In the genomic region with DNA sequence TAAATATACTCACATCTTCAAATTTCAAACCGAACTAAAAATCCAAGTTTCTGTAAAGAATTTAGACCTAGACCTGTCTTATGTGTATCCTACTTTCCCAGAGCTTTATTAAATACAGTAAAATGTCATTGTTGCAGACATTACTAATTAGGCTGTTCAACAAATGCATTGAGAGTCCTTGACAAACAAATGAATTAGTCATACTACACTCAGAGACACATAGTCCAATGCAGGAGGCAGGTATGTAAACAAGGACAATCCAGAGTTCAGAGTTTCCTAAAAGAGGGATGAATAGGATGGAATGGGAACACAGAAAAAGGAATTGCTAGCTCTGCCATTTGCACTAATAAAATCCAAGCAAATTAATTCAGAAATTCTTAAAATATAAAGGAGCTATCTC, we compare ENCODE assay signal across 12 cellular contexts. TPM values are rescaled to one million over a fixed set of nuclear protein-coding genes. Genes with fewer than 3 reads are reported as not detected.
DNase-seq lines count a peak whose midpoint lies in the region; ATAC-seq, FAIRE-seq and TF ChIP-seq lines count a peak whose summit lies in the region.
"Had no signal": no experiment of that assay in that cellular context is flagged by ENCODE, and none has a peak within 500 bp of the region (broad histone marks: within the 10 kb centered on the region; RNA-seq: fewer than 3 reads in every experiment).

No MANE protein-coding gene starts in this region.

- TF ChIP-seq CTCF in 22Rv1 (IDR thresholded peaks at IDR 0.05), result no peak
- TF ChIP-seq CTCF in liver (IDR thresholded peaks at IDR 0.05; ENCODE audit: low read depth, low read length, missing input control), result no peak
- TF ChIP-seq CTCF in mucosa of descending colon (IDR thresholded peaks at IDR 0.05), result no peak
- no peak for TF ChIP-seq CTCF in vagina (IDR thresholded peaks at IDR 0.05)

- peak; percentile 53 to 54 for TF ChIP-seq RAD21 in liver (IDR thresholded peaks at IDR 0.05)

- H3K27me3 ChIP-seq in liver (ENCODE audit: control insufficient read depth in 4 of 4, insufficient read depth in 4 of 4, low read length in 3 of 4) (no peaks in the 10 kb centered on the region), vagina (no peaks in the 10 kb centered on the region)

- no peak for ATAC-seq in GM21786 (IDR thresholded peaks at IDR 0.05; ENCODE audit: unreplicated experiment)
- ATAC-seq in GM19452 (IDR thresholded peaks at IDR 0.05; ENCODE audit: unreplicated experiment), result no peak
- no peak for ATAC-seq in mucosa of descending colon

- 65% methylated on average over 1 of the region's 1 CpG for WGBS in liver

- no peaks in the 10 kb centered on the region for H3K36me3 ChIP-seq in liver (ENCODE audit: control insufficient read depth in 4 of 4, insufficient read depth in 3 of 4, low read depth in 1 of 4, low read length in 3 of 4)
- no peaks in the 10 kb centered on the region for H3K36me3 ChIP-seq in mucosa of descending colon (ENCODE audit: low read depth)
- no peaks in the 10 kb centered on the region for H3K36me3 ChIP-seq in vagina

- H3K9me3 ChIP-seq in liver (ENCODE audit: control insufficient read depth in 4 of 4, low read length in 3 of 4), result no peaks in the 10 kb centered on the region
- no peaks in the 10 kb centered on the region for H3K9me3 ChIP-seq in mucosa of descending colon
- H3K9me3 ChIP-seq in vagina, result no peaks in the 10 kb centered on the region

- no peak for DNase-seq in H54 (ENCODE audit: insufficient read length, low spot score)
- peak; percentile 16 for DNase-seq in RKO (ENCODE audit: low spot score)
- DNase-seq in mucosa of descending colon, result no peak
- DNase-seq in vagina (ENCODE audit: extremely low spot score in 2 of 2), result no peak
- DNase-seq: activated CD4-positive, alpha-beta T cell treated with anti-CD3 and anti-CD28 coated beads for 4 hours; activated naive CD4-positive, alpha-beta T cell treated with anti-CD3 and anti-CD28 coated beads for 36 hours; effector CD4-positive, alpha-beta T cell had no signal

- TF ChIP-seq POLR2A in H54 (IDR thresholded peaks at IDR 0.05; ENCODE audit: low read depth, low read length) (no peak), vagina (IDR thresholded peaks at IDR 0.05) (no peak)

- H3K9ac ChIP-seq in liver (ENCODE audit: low read depth in 1 of 2, low read length in 2 of 2), result peak overlapping the region in 1 of 2 donors; percentile 96
- H3K9ac ChIP-seq: parathyroid adenoma had no signal

- H3K27ac ChIP-seq in 22Rv1 (peak overlapping the region; percentile 96), liver (ENCODE audit: low read depth in 1 of 2, low read length in 2 of 2) (peak overlapping the region; percentile 99 to 100), vagina (no peak overlapping the region)

- peaks cover 0 to 25% (median 17%) of the 10 kb centered on the region in 4 donors for H3K4me1 ChIP-seq in liver (ENCODE audit: control insufficient read depth in 4 of 4, insufficient read depth in 4 of 4, low read length in 3 of 4)
- H3K4me1 ChIP-seq in mucosa of descending colon (ENCODE audit: low read depth), result peaks cover 8% of the 10 kb centered on the region
- peaks cover 25% of the 10 kb centered on the region for H3K4me1 ChIP-seq in vagina

- peak; percentile 20 for FAIRE-seq in H54 (lab: Jason Lieb, UNC)

- H3K4me3 ChIP-seq in liver (ENCODE audit: low read depth in 1 of 3, low read length in 3 of 3) (peak overlapping the region in 1 of 3 donors; percentile 90), mucosa of descending colon (no peak overlapping the region), vagina (no peak overlapping the region)

- intact Hi-C loops in mucosa of descending colon (cut with DNase I, micrococcal nuclease) (loop anchor here (5.0 to 10.0 kb wide), 3 partner anchors 66 to 104 kb away; a partner anchor contains a TSS), vagina (cut with DNase I) (loop anchor here (10.0 kb wide), 1 partner anchor 69 kb away; no protein-coding TSS in a partner anchor)

TF ChIP-seq in liver, 16 proteins besides CTCF, POLR2A, EP300 and RAD21:
- TF ChIP-seq, protein P1, sequence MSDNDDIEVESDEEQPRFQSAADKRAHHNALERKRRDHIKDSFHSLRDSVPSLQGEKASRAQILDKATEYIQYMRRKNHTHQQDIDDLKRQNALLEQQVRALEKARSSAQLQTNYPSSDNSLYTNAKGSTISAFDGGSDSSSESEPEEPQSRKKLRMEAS (IDR thresholded peaks at IDR 0.05), result no peak
- TF ChIP-seq FOXA2 (IDR thresholded peaks at IDR 0.05), result peak; percentile 99
- peak; percentile 93 to 97 for TF ChIP-seq JUND (IDR thresholded peaks at IDR 0.05)
- TF ChIP-seq, protein P2, sequence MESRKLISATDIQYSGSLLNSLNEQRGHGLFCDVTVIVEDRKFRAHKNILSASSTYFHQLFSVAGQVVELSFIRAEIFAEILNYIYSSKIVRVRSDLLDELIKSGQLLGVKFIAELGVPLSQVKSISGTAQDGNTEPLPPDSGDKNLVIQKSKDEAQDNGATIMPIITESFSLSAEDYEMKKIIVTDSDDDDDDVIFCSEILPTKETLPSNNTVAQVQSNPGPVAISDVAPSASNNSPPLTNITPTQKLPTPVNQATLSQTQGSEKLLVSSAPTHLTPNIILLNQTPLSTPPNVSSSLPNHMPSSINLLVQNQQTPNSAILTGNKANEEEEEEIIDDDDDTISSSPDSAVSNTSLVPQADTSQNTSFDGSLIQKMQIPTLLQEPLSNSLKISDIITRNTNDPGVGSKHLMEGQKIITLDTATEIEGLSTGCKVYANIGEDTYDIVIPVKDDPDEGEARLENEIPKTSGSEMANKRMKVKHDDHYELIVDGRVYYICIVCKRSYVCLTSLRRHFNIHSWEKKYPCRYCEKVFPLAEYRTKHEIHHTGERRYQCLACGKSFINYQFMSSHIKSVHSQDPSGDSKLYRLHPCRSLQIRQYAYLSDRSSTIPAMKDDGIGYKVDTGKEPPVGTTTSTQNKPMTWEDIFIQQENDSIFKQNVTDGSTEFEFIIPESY (IDR thresholded peaks at IDR 0.05), result no peak
- TF ChIP-seq YY1 (IDR thresholded peaks at IDR 0.05), result peak; percentile 71
- peak; percentile 98 for TF ChIP-seq FOXA1 (IDR thresholded peaks at IDR 0.05)
- TF ChIP-seq, protein P3, sequence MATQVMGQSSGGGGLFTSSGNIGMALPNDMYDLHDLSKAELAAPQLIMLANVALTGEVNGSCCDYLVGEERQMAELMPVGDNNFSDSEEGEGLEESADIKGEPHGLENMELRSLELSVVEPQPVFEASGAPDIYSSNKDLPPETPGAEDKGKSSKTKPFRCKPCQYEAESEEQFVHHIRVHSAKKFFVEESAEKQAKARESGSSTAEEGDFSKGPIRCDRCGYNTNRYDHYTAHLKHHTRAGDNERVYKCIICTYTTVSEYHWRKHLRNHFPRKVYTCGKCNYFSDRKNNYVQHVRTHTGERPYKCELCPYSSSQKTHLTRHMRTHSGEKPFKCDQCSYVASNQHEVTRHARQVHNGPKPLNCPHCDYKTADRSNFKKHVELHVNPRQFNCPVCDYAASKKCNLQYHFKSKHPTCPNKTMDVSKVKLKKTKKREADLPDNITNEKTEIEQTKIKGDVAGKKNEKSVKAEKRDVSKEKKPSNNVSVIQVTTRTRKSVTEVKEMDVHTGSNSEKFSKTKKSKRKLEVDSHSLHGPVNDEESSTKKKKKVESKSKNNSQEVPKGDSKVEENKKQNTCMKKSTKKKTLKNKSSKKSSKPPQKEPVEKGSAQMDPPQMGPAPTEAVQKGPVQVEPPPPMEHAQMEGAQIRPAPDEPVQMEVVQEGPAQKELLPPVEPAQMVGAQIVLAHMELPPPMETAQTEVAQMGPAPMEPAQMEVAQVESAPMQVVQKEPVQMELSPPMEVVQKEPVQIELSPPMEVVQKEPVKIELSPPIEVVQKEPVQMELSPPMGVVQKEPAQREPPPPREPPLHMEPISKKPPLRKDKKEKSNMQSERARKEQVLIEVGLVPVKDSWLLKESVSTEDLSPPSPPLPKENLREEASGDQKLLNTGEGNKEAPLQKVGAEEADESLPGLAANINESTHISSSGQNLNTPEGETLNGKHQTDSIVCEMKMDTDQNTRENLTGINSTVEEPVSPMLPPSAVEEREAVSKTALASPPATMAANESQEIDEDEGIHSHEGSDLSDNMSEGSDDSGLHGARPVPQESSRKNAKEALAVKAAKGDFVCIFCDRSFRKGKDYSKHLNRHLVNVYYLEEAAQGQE (IDR thresholded peaks at IDR 0.05), result peak; percentile 71
- TF ChIP-seq RXRA (IDR thresholded peaks at IDR 0.05), result peak; percentile 42 to 60
- TF ChIP-seq, protein P4, sequence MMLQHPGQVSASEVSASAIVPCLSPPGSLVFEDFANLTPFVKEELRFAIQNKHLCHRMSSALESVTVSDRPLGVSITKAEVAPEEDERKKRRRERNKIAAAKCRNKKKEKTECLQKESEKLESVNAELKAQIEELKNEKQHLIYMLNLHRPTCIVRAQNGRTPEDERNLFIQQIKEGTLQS (IDR thresholded peaks at IDR 0.05), result peak; percentile 94
- peak; percentile 79 for TF ChIP-seq HNF4G (IDR thresholded peaks at IDR 0.05)
- peak; percentile 96 to 98 for TF ChIP-seq HNF4A (conservative IDR thresholded peaks at IDR 0.05)
- peak in 1 of 2 donors; percentile 25 for TF ChIP-seq GABPA (IDR thresholded peaks at IDR 0.05 in 1 of 2, conservative IDR thresholded peaks at IDR 0.05 in 1 of 2)
- TF ChIP-seq EGR1 (IDR thresholded peaks at IDR 0.05; ENCODE audit: low read depth in 2 of 2), result peak in 1 of 2 donors; percentile 20
- TF ChIP-seq SP1 (IDR thresholded peaks at IDR 0.05), result peak; percentile 85
- no peak for TF ChIP-seq TAF1 (conservative IDR thresholded peaks at IDR 0.05)
- no peak for TF ChIP-seq NR2F2 (IDR thresholded peaks at IDR 0.05)

RNA-seq across cellular contexts. Expression of a gene that starts 1.6 kb away (rescaled TPM):
- total RNA-seq in liver (10 to 100 TPM; 26.1 to 44.8 TPM), mucosa of descending colon (10 to 100 TPM; 49.3 to 61.1 (median 55.0) TPM), vagina (26.3 TPM)
- 10 to 100 TPM in 1 of 2 donors, 1 to 10 TPM in 1; 7.2 to 18.4 TPM for polyA plus RNA-seq in liver
